In genomic region chr1:241551759-241552638, GRCh38 we compare ENCODE assay signal across 1 cellular context.
TF ChIP-seq lines count a peak whose summit lies in the region.

No MANE protein-coding gene starts in this region.

TF ChIP-seq in GM12878, 131 proteins besides CTCF, POLR2A, EP300 and RAD21 (continued from another document and continues in another):
- TF ChIP-seq ZNF592 (IDR thresholded peaks at IDR 0.05) = no peak
- TF ChIP-seq BCL11A (IDR thresholded peaks at IDR 0.05; ENCODE audit: low read depth, low read length) = peak; percentile 87
- TF ChIP-seq NFYA (IDR thresholded peaks at IDR 0.05; ENCODE audit: borderline replicate concordance, low read depth, low read length) = no peak
- TF ChIP-seq BHLHE40 (IDR thresholded peaks at IDR 0.05; ENCODE audit: borderline replicate concordance in 1 of 2, low read depth in 2 of 2, low read length in 1 of 2) = peak; percentile 47 to 56; a peak in 1 of 4 replicates
- no peak for TF ChIP-seq HCFC1 (IDR thresholded peaks at IDR 0.05; ENCODE audit: low read length)
- no peak for TF ChIP-seq MAX (IDR thresholded peaks at IDR 0.05; ENCODE audit: low read depth, low read length)
- no peak for TF ChIP-seq KLF5 (IDR thresholded peaks at IDR 0.05; ENCODE audit: partially characterized antibody)
- TF ChIP-seq STAT3 (IDR thresholded peaks at IDR 0.05; ENCODE audit: low read depth, low read length) = no peak
- TF ChIP-seq CBFB (IDR thresholded peaks at IDR 0.05; ENCODE audit: low read depth) = 0 out of 2 replicates have a peak, but pooled peaks have one; percentile 59
- peak; percentile 87; the same call in 2 of the 3 replicates for TF ChIP-seq POU2F2 (IDR thresholded peaks at IDR 0.05; ENCODE audit: borderline replicate concordance, low read depth, low read length)
- TF ChIP-seq KAT2A (conservative IDR thresholded peaks at IDR 0.05; ENCODE audit: control insufficient read depth, low read depth, low read length) = no peak
- TF ChIP-seq FOXM1 (IDR thresholded peaks at IDR 0.05; ENCODE audit: low read depth, low read length) = peak; percentile 63; the same call in 1 of the 2 replicates
- no peak for TF ChIP-seq ZBTB11 (CRISPR knock-in tag; IDR thresholded peaks at IDR 0.05)
- TF ChIP-seq RFX5 (IDR thresholded peaks at IDR 0.05; ENCODE audit: low read depth, low read length) = no peak
- TF ChIP-seq RELA (IDR thresholded peaks at IDR 0.05; ENCODE audit: borderline replicate concordance, partially characterized antibody) = no peak
- TF ChIP-seq HDGF (IDR thresholded peaks at IDR 0.05) = no peak
- TF ChIP-seq NKRF (conservative IDR thresholded peaks at IDR 0.05) = no peak
- no peak for TF ChIP-seq FOS (IDR thresholded peaks at IDR 0.05; ENCODE audit: borderline replicate concordance, extremely low read depth, insufficient read length)
- TF ChIP-seq HDAC6 (IDR thresholded peaks at IDR 0.05; ENCODE audit: unreplicated experiment) = no peak
- TF ChIP-seq HDAC2 (IDR thresholded peaks at IDR 0.05) = no peak
- no peak for TF ChIP-seq YBX1 (IDR thresholded peaks at IDR 0.05)
- no peak for TF ChIP-seq MYB (IDR thresholded peaks at IDR 0.05; ENCODE audit: borderline replicate concordance, low read depth, low read length)
- TF ChIP-seq NFIC (IDR thresholded peaks at IDR 0.05; ENCODE audit: low read depth, low read length) = peak; percentile 83
- no peak for TF ChIP-seq LARP7 (IDR thresholded peaks at IDR 0.05)
- TF ChIP-seq CREM (IDR thresholded peaks at IDR 0.05; ENCODE audit: low read depth) = peak; percentile 80; the same call in 1 of the 2 replicates
- no peak for TF ChIP-seq RBBP5 (conservative IDR thresholded peaks at IDR 0.05)
- peak; percentile 55; the same call in 1 of the 2 replicates for TF ChIP-seq CHD2 (IDR thresholded peaks at IDR 0.05; ENCODE audit: borderline replicate concordance, low read depth, low read length)
- no peak for TF ChIP-seq ZBTB4 (CRISPR knock-in tag; IDR thresholded peaks at IDR 0.05)
- TF ChIP-seq ZNF217 (IDR thresholded peaks at IDR 0.05) = no peak
- no peak for TF ChIP-seq PAX8 (IDR thresholded peaks at IDR 0.05)
- TF ChIP-seq ZNF274 (IDR thresholded peaks at IDR 0.05; ENCODE audit: insufficient read depth, insufficient read length) = no peak
- TF ChIP-seq SIN3A (IDR thresholded peaks at IDR 0.05; ENCODE audit: low read depth, low read length) = no peak
- TF ChIP-seq CEBPB (IDR thresholded peaks at IDR 0.05; ENCODE audit: borderline replicate concordance in 1 of 2, low read depth in 2 of 2, low read length in 2 of 2) = no peak
- peak; percentile 90 for TF ChIP-seq RUNX3 (IDR thresholded peaks at IDR 0.05; ENCODE audit: low read length)
- TF ChIP-seq CBX5 (IDR thresholded peaks at IDR 0.05; ENCODE audit: low read depth) = 0 out of 2 replicates have a peak, but pooled peaks have one; percentile 48
- TF ChIP-seq BACH1 (IDR thresholded peaks at IDR 0.05; ENCODE audit: borderline replicate concordance) = 0 out of 2 replicates have a peak, but pooled peaks have one; percentile 16
- peak; percentile 58; the same call in 1 of the 2 replicates for TF ChIP-seq ZNF24 (IDR thresholded peaks at IDR 0.05)
- TF ChIP-seq MLLT1 (IDR thresholded peaks at IDR 0.05) = no peak
- TF ChIP-seq NFXL1 (IDR thresholded peaks at IDR 0.05; ENCODE audit: borderline replicate concordance) = no peak
- no peak for TF ChIP-seq NR2F1 (conservative IDR thresholded peaks at IDR 0.05)
- TF ChIP-seq CBX3 (IDR thresholded peaks at IDR 0.05; ENCODE audit: borderline replicate concordance, low read depth) = no peak
- 0 out of 2 replicates have a peak, but pooled peaks have one; percentile 74 for TF ChIP-seq PML (IDR thresholded peaks at IDR 0.05; ENCODE audit: low read length)
- no peak for TF ChIP-seq TCF7 (IDR thresholded peaks at IDR 0.05; ENCODE audit: borderline replicate concordance)
- no peak for TF ChIP-seq ZNF207 (IDR thresholded peaks at IDR 0.05; ENCODE audit: borderline replicate concordance)
- TF ChIP-seq SMC3 (IDR thresholded peaks at IDR 0.05; ENCODE audit: borderline replicate concordance, low read length) = no peak
- peak; percentile 91 for TF ChIP-seq SPI1 (IDR thresholded peaks at IDR 0.05; ENCODE audit: borderline replicate concordance, insufficient read depth, low read depth, low read length)
- TF ChIP-seq ATF7 (IDR thresholded peaks at IDR 0.05; ENCODE audit: low read depth) = peak; percentile 71
- TF ChIP-seq SREBF1 (IDR thresholded peaks at IDR 0.05; ENCODE audit: low read length) = no peak
- TF ChIP-seq ZZZ3 (IDR thresholded peaks at IDR 0.05; ENCODE audit: control insufficient read depth, insufficient read length, low read depth) = peak; percentile 42
- TF ChIP-seq NR2C1 (IDR thresholded peaks at IDR 0.05) = no peak
- no peak for TF ChIP-seq ATF3 (IDR thresholded peaks at IDR 0.05; ENCODE audit: borderline replicate concordance, extremely low read depth, low read depth, low read length)
- no peak for TF ChIP-seq SKIL (IDR thresholded peaks at IDR 0.05; ENCODE audit: low read depth, poor library complexity, severe bottlenecking)
- TF ChIP-seq KDM1A (IDR thresholded peaks at IDR 0.05; ENCODE audit: borderline replicate concordance) = no peak
